In genomic region chr1:233834609-233835008, GRCh38 we compare ENCODE assay signal across 1 cellular context.
TF ChIP-seq lines count a peak whose summit lies in the region.

No MANE protein-coding gene starts in this region.

TF ChIP-seq in SK-N-SH treated with all-trans-retinoic acid at 6 μM for 48 hours, 23 proteins besides CTCF, POLR2A, EP300 and RAD21 (continued from another document):
- TF ChIP-seq TCF4 (CRISPR knock-in tag; IDR thresholded peaks at IDR 0.05; ENCODE audit: borderline replicate concordance) (no peak), BACH2 (CRISPR knock-in tag; IDR thresholded peaks at IDR 0.05; ENCODE audit: borderline replicate concordance) (no peak), CSDC2 (CRISPR knock-in tag; IDR thresholded peaks at IDR 0.05) (no peak), PPARA (CRISPR knock-in tag; IDR thresholded peaks at IDR 0.05; ENCODE audit: borderline replicate concordance) (no peak)
